In genomic region chr2:218888341-218888740, GRCh38 we compare ENCODE assay signal across 1 cellular context.
TF ChIP-seq lines count a peak whose summit lies in the region.

No MANE protein-coding gene starts in this region.

TF ChIP-seq in GM12878, 131 proteins besides CTCF, POLR2A, EP300 and RAD21:
- TF ChIP-seq BCLAF1 (IDR thresholded peaks at IDR 0.05) (no peak), CEBPB (IDR thresholded peaks at IDR 0.05; ENCODE audit: borderline replicate concordance in 1 of 2, low read depth in 2 of 2, low read length in 2 of 2) (no peak), ZNF217 (IDR thresholded peaks at IDR 0.05) (no peak), ZNF207 (IDR thresholded peaks at IDR 0.05; ENCODE audit: borderline replicate concordance) (no peak), BACH1 (IDR thresholded peaks at IDR 0.05; ENCODE audit: borderline replicate concordance) (no peak), MLLT1 (IDR thresholded peaks at IDR 0.05) (no peak), NRF1 (conservative IDR thresholded peaks at IDR 0.05; ENCODE audit: low read depth, low read length) (no peak), POLR2AphosphoS2 (IDR thresholded peaks at IDR 0.05; ENCODE audit: low read depth, low read length) (no peak), MTA3 (IDR thresholded peaks at IDR 0.05; ENCODE audit: borderline replicate concordance, low read length) (no peak), RBBP5 (conservative IDR thresholded peaks at IDR 0.05) (no peak), BMI1 (IDR thresholded peaks at IDR 0.05; ENCODE audit: borderline replicate concordance) (no peak), MEF2A (IDR thresholded peaks at IDR 0.05; ENCODE audit: insufficient read depth, low read depth, low read length) (no peak), SRF (IDR thresholded peaks at IDR 0.05; ENCODE audit: low read depth in 2 of 2, low read length in 2 of 2) (no peak), BCL11A (IDR thresholded peaks at IDR 0.05; ENCODE audit: low read depth, low read length) (no peak), TAF1 (IDR thresholded peaks at IDR 0.05; ENCODE audit: borderline replicate concordance, low read depth, low read length) (no peak), ASH2L (IDR thresholded peaks at IDR 0.05; ENCODE audit: borderline replicate concordance, low read depth) (no peak), NR2C1 (IDR thresholded peaks at IDR 0.05) (no peak), HDGF (IDR thresholded peaks at IDR 0.05) (no peak)
